ENCODE assay signal across 27 cellular contexts in the genomic region with DNA sequence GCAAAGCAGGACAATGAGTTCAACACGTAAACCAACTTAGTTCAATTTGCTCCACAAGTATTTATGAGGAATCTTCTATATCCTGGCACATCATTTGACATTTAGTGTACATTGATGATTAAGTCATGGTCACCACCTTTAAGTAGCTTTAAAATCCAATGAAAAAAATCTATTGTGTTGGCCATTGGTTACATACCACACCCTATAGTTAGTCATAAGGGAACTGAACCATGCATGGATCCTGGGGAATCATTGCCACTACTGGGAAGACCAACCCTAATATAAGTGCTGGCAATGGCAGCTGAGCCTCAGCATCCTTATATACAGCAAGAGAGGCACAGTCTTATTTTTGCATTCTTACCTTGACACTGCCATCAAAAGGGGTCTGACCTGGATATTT.
"Had no signal": no experiment of that assay in that cellular context is flagged by ENCODE, and none has a peak within 500 bp of the region (broad histone marks: within the 10 kb centered on the region; RNA-seq: fewer than 3 reads in every experiment).

No MANE protein-coding gene starts in this region.

- H3K9me3 ChIP-seq: gastrocnemius medialis, heart right ventricle, left lung, prostate gland, sigmoid colon, testis, tibial artery had no signal

- DNase-seq: dermis blood vessel endothelial cell; effector memory CD4-positive, alpha-beta T cell; erythroblast; gastrocnemius medialis; glutamatergic neuron; heart right ventricle; hippocampal formation; left cardiac atrium; left lung; mesendoderm; midbrain; naive thymus-derived CD8-positive, alpha-beta T cell; nephron progenitor cell; nucleus accumbens; sigmoid colon; stimulated activated CD4-positive, alpha-beta T cell treated with anti-CD3 and anti-CD28 coated beads, Interleukin-2, amount 100 ng/mL, for 24 hours; stimulated activated CD4-positive, alpha-beta T cell treated with anti-CD3 and anti-CD28 coated beads, Interleukin-4, amount 100 ng/mL, for 24 hours; stimulated activated naive CD8-positive, alpha-beta T cell treated with anti-CD3 and anti-CD28 coated beads, Interleukin-15, Interleukin-2, amounts not matched to agents 100 U/mL and 50 U/mL, for 24 hours; substantia nigra; testis; tibial artery had no signal

- H3K36me3 ChIP-seq: gastrocnemius medialis, heart right ventricle, left lung, prostate gland, right atrium auricular region, sigmoid colon, tibial artery had no signal

- H3K4me1 ChIP-seq: gastrocnemius medialis, prostate gland, right atrium auricular region, sigmoid colon, testis, tibial artery had no signal

- FAIRE-seq: endothelial cell of umbilical vein, islet of Langerhans had no signal

- H3K27me3 ChIP-seq: gastrocnemius medialis, heart right ventricle, left lung, right atrium auricular region, sigmoid colon, testis, tibial artery had no signal

- ATAC-seq: gastrocnemius medialis; heart right ventricle; left cardiac atrium; left lung; naive thymus-derived CD8-positive, alpha-beta T cell; stimulated activated effector memory CD8-positive, alpha-beta T cell treated with anti-CD3 and anti-CD28 coated beads, Interleukin-12 subunit alpha, Interleukin-12 subunit beta, amount 100 ng/mL, for 72 hours; stimulated activated naive CD8-positive, alpha-beta T cell treated with anti-CD3 and anti-CD28 coated beads, Interleukin-15, Interleukin-2, amounts not matched to agents 100 U/mL and 50 U/mL, for 24 hours had no signal

- H3K4me3 ChIP-seq: coronary artery, gastrocnemius medialis, heart right ventricle, left lung, prostate gland, right atrium auricular region, sigmoid colon, testis, tibial artery had no signal
